Comparison of ENCODE assay signal across 1 cellular context in genomic region chr17:40309031-40309937, GRCh38.
A peak's percentile ranks its signal among the peaks of the same experiment; 100 is the strongest.
TF ChIP-seq lines count a peak whose summit lies in the region.

RARA (plus strand) TSS chr17:40309180; CDS start chr17:40331219, 22,039 bp downstream.

TF ChIP-seq in K562, 482 proteins besides CTCF, POLR2A, EP300 and RAD21 (continued from another document and continues in another):
- TF ChIP-seq E2F1 (CRISPR knock-in tag; IDR thresholded peaks at IDR 0.05) = no peak
- TF ChIP-seq NCOA1 (IDR thresholded peaks at IDR 0.05; ENCODE audit: low read depth) = no peak
- TF ChIP-seq PHF21A (IDR thresholded peaks at IDR 0.05; ENCODE audit: borderline replicate concordance, low read depth) = no peak
- no peak for TF ChIP-seq MYBL2 (IDR thresholded peaks at IDR 0.05; ENCODE audit: low read depth)
- TF ChIP-seq MYBL2 (CRISPR knock-in tag; IDR thresholded peaks at IDR 0.05; ENCODE audit: borderline replicate concordance) = no peak
- no peak for TF ChIP-seq SMARCC2 (IDR thresholded peaks at IDR 0.05; ENCODE audit: low read depth)
- no peak for TF ChIP-seq ATF3 (IDR thresholded peaks at IDR 0.05)
- no peak for TF ChIP-seq ATF3 (CRISPR knock-in tag; conservative IDR thresholded peaks at IDR 0.05)
- no peak for TF ChIP-seq RUNX1 (IDR thresholded peaks at IDR 0.05; ENCODE audit: low read depth)
- TF ChIP-seq NFYB (IDR thresholded peaks at IDR 0.05; ENCODE audit: extremely low read depth, insufficient read length) = no peak
- peak; percentile 43 for TF ChIP-seq SMARCB1 (IDR thresholded peaks at IDR 0.05; ENCODE audit: insufficient read length, low read depth)
- TF ChIP-seq GTF3C2 (IDR thresholded peaks at IDR 0.05; ENCODE audit: borderline replicate concordance, extremely low read depth, insufficient read length) = no peak
- TF ChIP-seq ZNF280A (IDR thresholded peaks at IDR 0.05; ENCODE audit: low read depth, partially characterized antibody) = no peak
- no peak for TF ChIP-seq DLX4 (CRISPR knock-in tag; IDR thresholded peaks at IDR 0.05)
- no peak for TF ChIP-seq KAT8 (IDR thresholded peaks at IDR 0.05; ENCODE audit: low read depth)
- TF ChIP-seq HMGXB4 (CRISPR knock-in tag; IDR thresholded peaks at IDR 0.05) = no peak
- TF ChIP-seq ZNF589 (CRISPR knock-in tag; IDR thresholded peaks at IDR 0.05; ENCODE audit: low read depth) = no peak
- TF ChIP-seq ZNF77 (CRISPR knock-in tag; IDR thresholded peaks at IDR 0.05) = no peak
- no peak for TF ChIP-seq RBM15 (IDR thresholded peaks at IDR 0.05; ENCODE audit: insufficient read depth, low read length)
- TF ChIP-seq SPI1 (IDR thresholded peaks at IDR 0.05; ENCODE audit: borderline replicate concordance, low read depth, low read length) = 0 out of 2 replicates have a peak, but pooled peaks have one; percentile 23
- no peak for TF ChIP-seq SIRT6 (IDR thresholded peaks at IDR 0.05; ENCODE audit: low read depth, low read length)
- TF ChIP-seq ZNF583 (CRISPR knock-in tag; IDR thresholded peaks at IDR 0.05) = no peak
- TF ChIP-seq ETV1 (tag; conservative IDR thresholded peaks at IDR 0.05; ENCODE audit: low read depth) = no peak
- no peak for TF ChIP-seq ZSCAN29 (IDR thresholded peaks at IDR 0.05)
- no peak for TF ChIP-seq SMC3 (conservative IDR thresholded peaks at IDR 0.05; ENCODE audit: insufficient read depth, low read depth, low read length)
- no peak for TF ChIP-seq PHF8 (IDR thresholded peaks at IDR 0.05; ENCODE audit: borderline replicate concordance, low read length)
- TF ChIP-seq BDP1 (IDR thresholded peaks at IDR 0.05; ENCODE audit: insufficient read depth, insufficient read length) = no peak
- TF ChIP-seq CHAMP1 (IDR thresholded peaks at IDR 0.05) = no peak
- no peak for TF ChIP-seq GABPA (tag; conservative IDR thresholded peaks at IDR 0.05; ENCODE audit: low read depth)
- TF ChIP-seq ZBTB26 (CRISPR knock-in tag; IDR thresholded peaks at IDR 0.05) = 0 out of 2 replicates have a peak, but pooled peaks have one; percentile 7
- no peak for TF ChIP-seq RBM25 (IDR thresholded peaks at IDR 0.05; ENCODE audit: low read depth, low read length, severe bottlenecking)
- no peak for TF ChIP-seq ZNF324 (CRISPR knock-in tag; IDR thresholded peaks at IDR 0.05)
- TF ChIP-seq XRCC5 (IDR thresholded peaks at IDR 0.05; ENCODE audit: low read depth, low read length) = peak; percentile 90
- peak; percentile 81 for TF ChIP-seq PRDM10 (IDR thresholded peaks at IDR 0.05; ENCODE audit: partially characterized antibody)
- TF ChIP-seq CHD2 (IDR thresholded peaks at IDR 0.05; ENCODE audit: low read depth, low read length) = no peak
- TF ChIP-seq POLR3G (IDR thresholded peaks at IDR 0.05; ENCODE audit: extremely low read depth, insufficient read length, insufficient replicate concordance) = no peak
- TF ChIP-seq KAT2B (IDR thresholded peaks at IDR 0.05; ENCODE audit: low read depth, low read length) = no peak
- no peak for TF ChIP-seq ZNF3 (CRISPR knock-in tag; IDR thresholded peaks at IDR 0.05)
- TF ChIP-seq ATF7 (IDR thresholded peaks at IDR 0.05) = no peak; the same call in 1 of the 2 replicates
- no peak for TF ChIP-seq NR4A1 (CRISPR knock-in tag; IDR thresholded peaks at IDR 0.05)
- no peak for TF ChIP-seq NR4A1 (tag; IDR thresholded peaks at IDR 0.05)
- TF ChIP-seq L3MBTL2 (IDR thresholded peaks at IDR 0.05) = no peak
- TF ChIP-seq DEAF1 (CRISPR knock-in tag; IDR thresholded peaks at IDR 0.05) = no peak
- no peak for TF ChIP-seq EHMT2 (IDR thresholded peaks at IDR 0.05)
- peak; percentile 73 for TF ChIP-seq CEBPG (CRISPR knock-in tag; IDR thresholded peaks at IDR 0.05)
- peak; percentile 75 to 87 for TF ChIP-seq CEBPG (tag; conservative IDR thresholded peaks at IDR 0.05 in 1 of 2, IDR thresholded peaks at IDR 0.05 in 1 of 2)
- no peak for TF ChIP-seq CHCHD3 (CRISPR knock-in tag; IDR thresholded peaks at IDR 0.05)
- TF ChIP-seq HMG20A (CRISPR knock-in tag; conservative IDR thresholded peaks at IDR 0.05) = no peak
